ENCODE assay signal across 33 cellular contexts in genomic region chr1:85411567-85412312, GRCh38. TPM values are rescaled to one million over a fixed set of nuclear protein-coding genes. Genes with fewer than 3 reads are reported as not detected.
DNase-seq lines count a peak whose midpoint lies in the region; FAIRE-seq and TF ChIP-seq lines count a peak whose summit lies in the region.
"Had no signal": no experiment of that assay in that cellular context is flagged by ENCODE, and none has a peak within 500 bp of the region (broad histone marks: within the 10 kb centered on the region; RNA-seq: fewer than 3 reads in every experiment).

No MANE protein-coding gene starts in this region.

- no peak overlapping the region for H3K23ac ChIP-seq in H9 (ENCODE audit: insufficient read length, low read depth, low read length)

- no peak overlapping the region for H2AFZ ChIP-seq in H9 (ENCODE audit: low read length)

- no peak overlapping the region for H4K91ac ChIP-seq in H9 (ENCODE audit: insufficient read length, low read depth, low read length)

- H3K27ac Mint-ChIP-seq in H9 (peak overlapping the region; percentile 58 to 92 (median 84); a peak in 6 of 7 replicates), mesothelial cell of epicardium (peak overlapping the region; percentile 41)
- H3K27ac Mint-ChIP-seq: activated naive CD8-positive, alpha-beta T cell; CD4-positive, alpha-beta memory T cell; effector memory CD8-positive, alpha-beta T cell; natural killer cell treated with Interleukin-12 subunit alpha and Interleukin-12 subunit beta and Interleukin-15 and Interleukin-18, amount 100 ng/mL, for 72 hours; stimulated activated naive B cell treated with anti-CD40 and anti-IgM and Interleukin-4, amounts not matched to agents 10 μg/mL and 1 μg/mL and 100 μg/mL, for 72 hours had no signal

- no peaks in the 10 kb centered on the region for H4K20me1 ChIP-seq in H9 (ENCODE audit: control insufficient read depth, insufficient read depth, insufficient read length)

- peaks cover 33 to 36% of the 10 kb centered on the region in 2 experiments for H3K4me1 Mint-ChIP-seq in H9
- H3K4me1 Mint-ChIP-seq in mesothelial cell of epicardium: peaks cover 24% of the 10 kb centered on the region
- H3K4me1 Mint-ChIP-seq: CD4-positive, alpha-beta memory T cell; stimulated activated naive B cell treated with anti-CD40 and anti-IgM and Interleukin-4, amounts not matched to agents 10 μg/mL and 1 μg/mL and 100 μg/mL, for 72 hours had no signal

- no peaks in the 10 kb centered on the region for H3K27me3 Mint-ChIP-seq in H9 (ENCODE audit: low read depth)
- no peaks in the 10 kb centered on the region for H3K27me3 Mint-ChIP-seq in mesothelial cell of epicardium (ENCODE audit: low read depth)
- H3K27me3 Mint-ChIP-seq: activated naive CD8-positive, alpha-beta T cell; CD4-positive, alpha-beta memory T cell; stimulated activated naive B cell treated with anti-CD40 and anti-IgM and Interleukin-4, amounts not matched to agents 10 μg/mL and 1 μg/mL and 100 μg/mL, for 72 hours had no signal

- no peak overlapping the region for H3K18ac ChIP-seq in H9 (ENCODE audit: insufficient read length, low read depth, low read length)

- no peaks in the 10 kb centered on the region for H3K23me2 ChIP-seq in H9 (ENCODE audit: insufficient read length, low read depth, low read length, poor library complexity, severe bottlenecking)

- no peak overlapping the region for H2BK15ac ChIP-seq in H9 (ENCODE audit: low read depth, low read length)

- H2BK20ac ChIP-seq in H9 (ENCODE audit: low read depth, low read length, poor library complexity, severe bottlenecking): no peak overlapping the region

- peaks cover 3% of the 10 kb centered on the region; the same call in 1 of the 2 replicates for H3K4me1 ChIP-seq in H9 (ENCODE audit: insufficient read depth, low read length)

- no peaks in the 10 kb centered on the region for H3K9me3 Mint-ChIP-seq in H9
- no peaks in the 10 kb centered on the region for H3K9me3 Mint-ChIP-seq in mesothelial cell of epicardium
- H3K9me3 Mint-ChIP-seq: CD4-positive, alpha-beta memory T cell; effector memory CD8-positive, alpha-beta T cell; natural killer cell treated with Interleukin-12 subunit alpha and Interleukin-12 subunit beta and Interleukin-15 and Interleukin-18, amount 100 ng/mL, for 72 hours; stimulated activated naive B cell treated with anti-CD40 and anti-IgM and Interleukin-4, amounts not matched to agents 10 μg/mL and 1 μg/mL and 100 μg/mL, for 72 hours had no signal

- H3K36me3 Mint-ChIP-seq in H9 (ENCODE audit: insufficient read depth in 1 of 3, low read depth in 3 of 3) (peaks cover 0 to 2% (median 0%) of the 10 kb centered on the region in 3 experiments; a peak in 1 of 7 replicates), mesothelial cell of epicardium (no peaks in the 10 kb centered on the region)
- H3K36me3 Mint-ChIP-seq: activated naive CD8-positive, alpha-beta T cell; CD4-positive, alpha-beta memory T cell; natural killer cell treated with Interleukin-12 subunit alpha and Interleukin-12 subunit beta and Interleukin-15 and Interleukin-18, amount 100 ng/mL, for 72 hours had no signal

- no peak overlapping the region for H4K5ac ChIP-seq in H9 (ENCODE audit: insufficient read length, low read depth, low read length)

- no peaks in the 10 kb centered on the region for H3K27me3 ChIP-seq in H9 (ENCODE audit: insufficient read depth, low read length)
- H3K27me3 ChIP-seq: cardiac muscle cell, heart left ventricle, pancreas, upper lobe of left lung had no signal

- no peak overlapping the region for H3K9ac ChIP-seq in H9 (ENCODE audit: extremely low read depth, insufficient read length, low read length)

- no peaks in the 10 kb centered on the region for H3K79me1 ChIP-seq in H9 (ENCODE audit: insufficient read depth, low read depth, low read length, poor library complexity, severe bottlenecking)

- no peaks in the 10 kb centered on the region for H3K79me2 ChIP-seq in H9 (ENCODE audit: insufficient read depth, low read length)

- H4K8ac ChIP-seq in H9 (replicated peaks; ENCODE audit: insufficient read length, low read depth, low read length): no peak overlapping the region

- H3K4ac ChIP-seq in H9 (ENCODE audit: low read depth, low read length): no peak overlapping the region

- no peak for TF ChIP-seq CTCF in H9 (conservative IDR thresholded peaks at IDR 0.05)
- no peak for TF ChIP-seq CTCF in mesothelial cell of epicardium (IDR thresholded peaks at IDR 0.05; ENCODE audit: unreplicated experiment)

- no peak overlapping the region for H3K27ac ChIP-seq in H9 (ENCODE audit: insufficient read length, low read depth, low read length)
- H3K27ac ChIP-seq: 22Rv1, cardiac muscle cell, heart left ventricle, pancreas, RWPE1, upper lobe of left lung, VCaP had no signal

- no peak overlapping the region for H2BK12ac ChIP-seq in H9 (ENCODE audit: insufficient read length, low read depth, low read length)

- no peak overlapping the region for H3T11ph ChIP-seq in H9 (ENCODE audit: low read length)

- no peak overlapping the region for H2BK120ac ChIP-seq in H9 (ENCODE audit: low read depth, low read length, poor library complexity, severe bottlenecking)

- no peaks in the 10 kb centered on the region for H3K9me3 ChIP-seq in H9 (ENCODE audit: control insufficient read depth, low read depth, low read length)
- H3K9me3 ChIP-seq: heart left ventricle, pancreas, upper lobe of left lung had no signal

- H3K56ac ChIP-seq in H9 (ENCODE audit: insufficient read length, low read depth, low read length): no peak overlapping the region

- DNase-seq in AG08395 (ENCODE audit: low spot score): peak; percentile 12
- DNase-seq in H9: no peak
- peak; percentile 40 for DNase-seq in dedifferentiated amniotic fluid mesenchymal stem cell (ENCODE audit: extremely low spot score)
- DNase-seq in mesothelial cell of epicardium (ENCODE audit: low spot score in 2 of 2, unreplicated experiment in 2 of 2): no peak
- DNase-seq in mucosa of gallbladder (ENCODE audit: low spot score): no peak
- no peak for DNase-seq in HTR-8/SVneo (ENCODE audit: insufficient read length, low spot score)
- no peak for DNase-seq in SIG-M5 treated with dmso at 0.1 percent for 504 hours (lab: John Stamatoyannopoulos, UW; ENCODE audit: unreplicated experiment)
- DNase-seq in COLO829 (ENCODE audit: low spot score): no peak
- DNase-seq: activated CD4-positive, alpha-beta T cell treated with anti-CD3 and anti-CD28 coated beads for 48 hours; activated effector memory CD4-positive, alpha-beta T cell treated with Interleukin-2 at 50 U/mL for 16 hours; AML-193; anterior cingulate cortex; CD4-positive, alpha-beta memory T cell; cortex of kidney; effector memory CD8-positive, alpha-beta T cell; foreskin melanocyte; heart left ventricle; KG1; NCI-H1105 treated with DMSO at 0.1 percent for 48 hours; NCI-H2029; NCI-H510A treated with DMSO at 0.1 percent for 48 hours; pancreas; stimulated activated naive B cell treated with anti-CD40 and anti-IgM and Interleukin-4, amounts not matched to agents 10 μg/mL and 1 μg/mL and 100 μg/mL, for 72 hours; substantia nigra; T1000; upper lobe of left lung had no signal

- H3K4me3 Mint-ChIP-seq in H9 (0 out of 5 replicates have a peak overlapping the region, but pooled peaks of 1 of the 2 experiments have one; percentile 11), mesothelial cell of epicardium (no peak overlapping the region)
- H3K4me3 Mint-ChIP-seq: activated naive CD8-positive, alpha-beta T cell; CD4-positive, alpha-beta memory T cell; effector memory CD8-positive, alpha-beta T cell; natural killer cell treated with Interleukin-12 subunit alpha and Interleukin-12 subunit beta and Interleukin-15 and Interleukin-18, amount 100 ng/mL, for 72 hours; stimulated activated naive B cell treated with anti-CD40 and anti-IgM and Interleukin-4, amounts not matched to agents 10 μg/mL and 1 μg/mL and 100 μg/mL, for 72 hours had no signal

- no peak overlapping the region for H2BK5ac ChIP-seq in H9 (ENCODE audit: insufficient read length, low read length)

- no CpG with 5 or more reads among the region's 5 CpGs for WGBS in H9 (ENCODE audit: extremely low coverage, insufficient read length, low lambda C conversion rate)

- FAIRE-seq in HTR-8/SVneo (lab: Jason Lieb, UNC): no peak
- FAIRE-seq: pancreas had no signal

- no peak overlapping the region for H3K14ac ChIP-seq in H9 (ENCODE audit: insufficient read depth, low read length)

- H2AK5ac ChIP-seq in H9 (ENCODE audit: insufficient read length, low read length): no peak overlapping the region

- no peak overlapping the region for H3K4me2 ChIP-seq in H9 (ENCODE audit: insufficient read depth, insufficient read length, low read length)

RNA-seq across cellular contexts. Expression of gene DDAH1, which starts 53.2 kb away (rescaled TPM):
- 36.0 and 36.3 TPM in 2 replicates for total RNA-seq in H9 (2021)
- 26.1 to 28.9 TPM (median 27.3 TPM) in 3 replicates for total RNA-seq in mesothelial cell of epicardium
- 128 TPM for total RNA-seq in mucosa of gallbladder
- total RNA-seq: CD4-positive, alpha-beta memory T cell; natural killer cell treated with Interleukin-12 subunit alpha and Interleukin-12 subunit beta and Interleukin-15 and Interleukin-18, amount 100 ng/mL, for 72 hours; OCI-LY7 had no signal

Comparison
In these comparisons a context has a peak if more than half of its experiments do, and no peak if none do; other contexts are left out.
1. DNase-seq: peak in AG08395 (single experiment) and dedifferentiated amniotic fluid mesenchymal stem cell (single experiment); none in H9 (single experiment), mesothelial cell of epicardium (0 of 2), mucosa of gallbladder (single experiment), HTR-8/SVneo (single experiment), SIG-M5 treated with dmso at 0.1 percent for 504 hours (single experiment) and COLO829 (single experiment).